Comparison of ENCODE assay signal across 26 cellular contexts in genomic region chr10:61735879-61736278, GRCh38.
DNase-seq lines count a peak whose midpoint lies in the region; ATAC-seq, FAIRE-seq and TF ChIP-seq lines count a peak whose summit lies in the region.
"Had no signal": no experiment of that assay in that cellular context is flagged by ENCODE, and none has a peak within 500 bp of the region (broad histone marks: within the 10 kb centered on the region; RNA-seq: fewer than 3 reads in every experiment).

No MANE protein-coding gene starts in this region.

- H2BK15ac ChIP-seq in IMR-90 (ENCODE audit: low read depth, low read length), result no peak overlapping the region

- DNase-seq in A549 (ENCODE audit: low read depth in 1 of 2, low spot score in 1 of 2) (no peak), IMR-90 (no peak), K562 (ENCODE audit: extremely low read depth in 1 of 4, low spot score in 3 of 4) (no peak), SIG-M5 (lab: John Stamatoyannopoulos, UW) (no peak), NCI-H2029 (lab: John Stamatoyannopoulos, UW) (no peak)
- DNase-seq: ACHN; BE2C; C1 segment of cervical spinal cord; CD4-positive, alpha-beta memory T cell; CD4-positive, CD25-positive, alpha-beta regulatory T cell; CD8-positive, alpha-beta memory T cell; COR-L47; DMS 273 treated with DMSO at 0.1 percent for 48 hours; DMS153; DMS53; DMS79; DND-41; EL; GDM1 had no signal

- H3K79me1 ChIP-seq in IMR-90 (ENCODE audit: low read depth in 1 of 2, low read length in 2 of 2), result no peaks in the 10 kb centered on the region

- H2AK9ac ChIP-seq in IMR-90 (replicated peaks; ENCODE audit: low read depth, low read length, poor library complexity), result no peak overlapping the region

- intact Hi-C loops in IMR-90 (cut with micrococcal nuclease) (no loop called here), K562 (cut with micrococcal nuclease) (loop anchor here (10.0 kb wide), 1 partner anchor 591 kb away; no protein-coding TSS in a partner anchor)

- H3K36me3 ChIP-seq in IMR-90 (ENCODE audit: control insufficient read depth, insufficient read depth, low read length) (no peaks in the 10 kb centered on the region), K562 (ENCODE audit: control insufficient read depth, insufficient read depth, low read length) (no peaks in the 10 kb centered on the region)
- H3K36me3 ChIP-seq: BE2C, BLaER1 had no signal

- H3K9me3 ChIP-seq in A549 (0 out of 3 replicates have a peak, but pooled peaks cover 2% of the 10 kb centered on the region), IMR-90 (ENCODE audit: control insufficient read depth, insufficient read depth, low read length) (no peaks in the 10 kb centered on the region), K562 (replicated peaks; ENCODE audit: control insufficient read depth, insufficient read depth, low read depth, low read length) (no peaks in the 10 kb centered on the region)
- H3K9me3 ChIP-seq: BE2C, BLaER1 had no signal

- POLR2A ChIA-PET in A549 (lab: Yijun Ruan, JAX), result no interaction called here
- POLR2A ChIA-PET in IMR-90 (lab: Charles Lee; ENCODE audit: unreplicated experiment), result no interaction called here
- POLR2A ChIA-PET in K562 (lab: Yijun Ruan, JAX), result interaction anchor here (1.2 kb wide), 1 partner anchor 15 kb away, joined by 3 read pairs; no protein-coding TSS in a partner anchor

- H3K9ac ChIP-seq in IMR-90 (ENCODE audit: low read depth, low read length) (no peak overlapping the region), K562 (ENCODE audit: insufficient read depth in 1 of 2, low read depth in 2 of 2, low read length in 2 of 2) (no peak overlapping the region)
- H3K9ac ChIP-seq: BLaER1 had no signal

- H3K4me1 ChIP-seq in A549, result no peaks in the 10 kb centered on the region
- H3K4me1 ChIP-seq in IMR-90 (ENCODE audit: control insufficient read depth, insufficient read depth, low read length), result no peaks in the 10 kb centered on the region
- H3K4me1 ChIP-seq in K562 (replicated peaks in 1 of 2; ENCODE audit: control insufficient read depth in 2 of 2, insufficient read depth in 2 of 2, low read length in 2 of 2), result 0 out of 5 replicates have a peak, but pooled peaks cover 0 to 4% of the 10 kb centered on the region in 2 experiments
- H3K4me1 ChIP-seq: BE2C, BLaER1 had no signal

- FAIRE-seq in A549 (lab: Jason Lieb, UNC) (no peak), K562 (lab: Jason Lieb, UNC) (no peak)
- FAIRE-seq: GM12878, GM12892, GM18507, GM19239 had no signal

- no peak overlapping the region for H3K23ac ChIP-seq in IMR-90 (ENCODE audit: low read depth, low read length)

- TF ChIP-seq EP300 in A549 (IDR thresholded peaks at IDR 0.05) (no peak), K562 (IDR thresholded peaks at IDR 0.05; ENCODE audit: low read length) (no peak)

- no peak overlapping the region for H2BK20ac ChIP-seq in IMR-90 (ENCODE audit: low read depth, low read length)

- TF ChIP-seq CTCF in A549 (IDR thresholded peaks at IDR 0.05) (no peak), IMR-90 (conservative IDR thresholded peaks at IDR 0.05; ENCODE audit: low read depth, low read length) (no peak), K562 (IDR thresholded peaks at IDR 0.05 in 2 of 3, conservative IDR thresholded peaks at IDR 0.05 in 1 of 3; ENCODE audit: insufficient read depth in 2 of 3, low read depth in 1 of 3, low read length in 3 of 3) (no peak)

- H3K18ac ChIP-seq in IMR-90 (ENCODE audit: low read depth, low read length), result no peak overlapping the region

- H4K91ac ChIP-seq in IMR-90 (ENCODE audit: insufficient read depth, low read depth, low read length), result no peak overlapping the region

- TF ChIP-seq POLR2A in A549 (IDR thresholded peaks at IDR 0.05; ENCODE audit: low read length) (no peak), IMR-90 (IDR thresholded peaks at IDR 0.05; ENCODE audit: low read depth, low read length) (no peak), K562 (conservative IDR thresholded peaks at IDR 0.05) (no peak)

- H4K20me1 ChIP-seq in IMR-90 (ENCODE audit: insufficient read depth, low read length) (no peaks in the 10 kb centered on the region), K562 (replicated peaks; ENCODE audit: control insufficient read depth, insufficient read depth, low read length) (no peaks in the 10 kb centered on the region)
- H4K20me1 ChIP-seq: BLaER1 had no signal

- H3K27me3 ChIP-seq in IMR-90 (ENCODE audit: control insufficient read depth, insufficient read depth, low read length) (no peaks in the 10 kb centered on the region), K562 (ENCODE audit: control insufficient read depth in 2 of 2, insufficient read depth in 2 of 2, low read length in 2 of 2) (no peaks in the 10 kb centered on the region)
- H3K27me3 ChIP-seq: BE2C, BLaER1 had no signal

- no peak overlapping the region for H3K4me3 ChIP-seq in A549
- H3K4me3 ChIP-seq in IMR-90 (ENCODE audit: insufficient read depth, low read depth, low read length), result no peak overlapping the region
- H3K4me3 ChIP-seq in K562, result no peak overlapping the region
- H3K4me3 ChIP-seq: BLaER1, GM12878 had no signal

- dilution Hi-C loops in IMR-90 (cut with HindIII; ENCODE audit: low sequenced_read_pairs, unreplicated experiment), result no loop called here

- TF ChIP-seq RAD21 in A549 (conservative IDR thresholded peaks at IDR 0.05 in 1 of 2, IDR thresholded peaks at IDR 0.05 in 1 of 2) (no peak), IMR-90 (IDR thresholded peaks at IDR 0.05; ENCODE audit: low read length) (no peak), K562 (CRISPR knock-in tag; conservative IDR thresholded peaks at IDR 0.05 in 1 of 2, IDR thresholded peaks at IDR 0.05 in 1 of 2) (no peak)

- H2AFZ ChIP-seq in IMR-90 (replicated peaks; ENCODE audit: low read length, poor library complexity) (no peak overlapping the region), K562 (ENCODE audit: low read depth, low read length) (no peak overlapping the region)

- 78% methylated on average over 3 of the region's 3 CpGs for WGBS in A549 (ENCODE audit: missing lambda C conversion rate)
- no CpG with 5 or more reads among the region's 3 CpGs for WGBS in IMR-90 (ENCODE audit: extremely low coverage in 2 of 2, insufficient read length in 1 of 2), 2 experiments
- 76% methylated on average over 3 of the region's 3 CpGs for WGBS in K562 (ENCODE audit: insufficient coverage, low coverage, missing lambda C conversion rate)

- CTCF ChIA-PET in A549 (lab: Yijun Ruan, JAX), result interaction anchor here (0.7 to 1.8 kb wide), 4 partner anchors 14 to 919 kb away, joined by 3 to 5 read pairs (median 4); no protein-coding TSS in a partner anchor
- CTCF ChIA-PET in IMR-90 (lab: Yijun Ruan, JAX), result no interaction called here
- CTCF ChIA-PET in K562 (lab: Yijun Ruan, JAX; ENCODE audit: low intra/inter-chr PET ratio), result no interaction called here

- BruUV-seq in IMR-90 (replicated peaks; lab: Mats Ljungman, UMichigan) (no TSS peak), K562 (replicated peaks; lab: Mats Ljungman, UMichigan) (no TSS peak)

- H2AK5ac ChIP-seq in IMR-90 (ENCODE audit: low read depth, low read length), result no peak overlapping the region

- in situ Hi-C loops in IMR-90 (cut with MboI; ENCODE audit: low sequenced_read_pairs), result loop anchor here (10.0 kb wide), 2 partner anchors 451 to 921 kb away; no protein-coding TSS in a partner anchor
- in situ Hi-C loops in K562 (cut with MboI), result no loop called here

- H3K9me1 ChIP-seq in IMR-90 (ENCODE audit: insufficient read depth, low read length) (no peaks in the 10 kb centered on the region), K562 (ENCODE audit: control insufficient read depth, insufficient read depth, low read length) (no peaks in the 10 kb centered on the region)

- H4K5ac ChIP-seq in IMR-90 (ENCODE audit: low read depth, low read length), result no peak overlapping the region

- no peak overlapping the region for H4K8ac ChIP-seq in IMR-90 (ENCODE audit: low read depth in 2 of 2, low read length in 2 of 2)

- H3K14ac ChIP-seq in IMR-90 (replicated peaks; ENCODE audit: low read depth, low read length), result no peak overlapping the region

- H3K27ac ChIP-seq in A549 (no peak overlapping the region), IMR-90 (ENCODE audit: insufficient read depth, low read length) (no peak overlapping the region), K562 (ENCODE audit: extremely low read depth, low read depth, low read length) (no peak overlapping the region)
- H3K27ac ChIP-seq: 22Rv1, BLaER1 had no signal

- no peaks in the 10 kb centered on the region for H3K79me2 ChIP-seq in K562 (ENCODE audit: control insufficient read depth, insufficient read depth, low read length)

- H2BK120ac ChIP-seq in IMR-90 (ENCODE audit: low read depth, low read length), result no peak overlapping the region

- no peak overlapping the region for H3K4ac ChIP-seq in IMR-90 (ENCODE audit: low read depth, low read length)

- no peak overlapping the region for H2BK5ac ChIP-seq in IMR-90 (ENCODE audit: low read depth, low read length, poor library complexity, severe bottlenecking)

- H3K56ac ChIP-seq in IMR-90 (ENCODE audit: extremely low read depth, insufficient read depth, low read length), result no peak overlapping the region

- ATAC-seq in A549, result no peak
- no peak for ATAC-seq in IMR-90 (ENCODE audit: low read depth)
- no peak for ATAC-seq in K562
- no peak for ATAC-seq in GM18909 (IDR thresholded peaks at IDR 0.05; ENCODE audit: poor library complexity, unreplicated experiment)
- ATAC-seq: GM12878 had no signal

- H3K4me2 ChIP-seq in A549 (no peak overlapping the region), IMR-90 (ENCODE audit: low read depth, low read length) (no peak overlapping the region), K562 (ENCODE audit: insufficient read depth, low read length) (no peak overlapping the region)
- H3K4me2 ChIP-seq: BLaER1 had no signal

TF ChIP-seq in A549, 52 proteins besides CTCF, POLR2A, EP300 and RAD21:
- no peak for TF ChIP-seq FOXS1 (CRISPR knock-in tag; IDR thresholded peaks at IDR 0.05)
- TF ChIP-seq MAFK (IDR thresholded peaks at IDR 0.05; ENCODE audit: partially characterized antibody), result peak; percentile 66

TF ChIP-seq in IMR-90, 13 proteins besides CTCF, POLR2A, EP300 and RAD21:
- TF ChIP-seq MAZ (IDR thresholded peaks at IDR 0.05; ENCODE audit: borderline replicate concordance, low read depth, low read length), result no peak
- TF ChIP-seq MAFK (IDR thresholded peaks at IDR 0.05; ENCODE audit: low read depth, low read length), result peak; percentile 69; the same call in 1 of the 2 replicates
TF ChIP-seq in IMR-90: peak in this region for 1.

TF ChIP-seq in K562, 482 proteins besides CTCF, POLR2A, EP300 and RAD21:
- TF ChIP-seq ZNF785 (CRISPR knock-in tag; IDR thresholded peaks at IDR 0.05) (no peak), C11orf30 (IDR thresholded peaks at IDR 0.05; ENCODE audit: low read depth) (peak; percentile 64), BRD9 (IDR thresholded peaks at IDR 0.05; ENCODE audit: low read depth, partially characterized antibody) (no peak), PHF20 (IDR thresholded peaks at IDR 0.05; ENCODE audit: partially characterized antibody) (no peak), PRPF4 (IDR thresholded peaks at IDR 0.05; ENCODE audit: insufficient read depth, low read depth, low read length, poor library complexity, severe bottlenecking) (no peak), ZNF436 (CRISPR knock-in tag; IDR thresholded peaks at IDR 0.05) (no peak), RFX7 (CRISPR knock-in tag; IDR thresholded peaks at IDR 0.05) (no peak), ZNF316 (IDR thresholded peaks at IDR 0.05) (peak; percentile 83)
TF ChIP-seq in K562: peak in this region for 2.

Comparison
In these comparisons a context has a peak if more than half of its experiments do, and no peak if none do; other contexts are left out.
1. Of the 35 proteins assayed by ChIP-seq in both K562 and A549: peak only in K562: none; only in A549: MAFK; in both: none; in neither: 34.